1 cellular context compared by ENCODE assay signal in genomic region chr5:173303878-173304590, GRCh38.
TF ChIP-seq lines count a peak whose summit lies in the region.

No MANE protein-coding gene starts in this region.

TF ChIP-seq in K562, 482 proteins besides CTCF, POLR2A, EP300 and RAD21 (continued from another document and continues in another):
- no peak for TF ChIP-seq ZBTB40 (IDR thresholded peaks at IDR 0.05)
- TF ChIP-seq ZBTB40 (CRISPR knock-in tag; IDR thresholded peaks at IDR 0.05): no peak
- TF ChIP-seq NFYB (IDR thresholded peaks at IDR 0.05; ENCODE audit: extremely low read depth, insufficient read length): no peak
- TF ChIP-seq MAZ (CRISPR knock-in tag; conservative IDR thresholded peaks at IDR 0.05 in 1 of 2, IDR thresholded peaks at IDR 0.05 in 1 of 2): no peak
- no peak for TF ChIP-seq CGGBP1 (CRISPR knock-in tag; IDR thresholded peaks at IDR 0.05)
- no peak for TF ChIP-seq TGIF2 (CRISPR knock-in tag; IDR thresholded peaks at IDR 0.05)
- no peak for TF ChIP-seq TAL1 (IDR thresholded peaks at IDR 0.05)
- TF ChIP-seq TOE1 (IDR thresholded peaks at IDR 0.05; ENCODE audit: borderline replicate concordance): 0 out of 2 replicates have a peak, but pooled peaks have one; percentile 30
- TF ChIP-seq TOE1 (CRISPR knock-in tag; IDR thresholded peaks at IDR 0.05; ENCODE audit: borderline replicate concordance, low read depth): no peak
- no peak for TF ChIP-seq IRF1 (CRISPR knock-in tag; IDR thresholded peaks at IDR 0.05; ENCODE audit: borderline replicate concordance)
- no peak for TF ChIP-seq NELFE (IDR thresholded peaks at IDR 0.05; ENCODE audit: insufficient read depth, insufficient read length)
- TF ChIP-seq FOXA3 (CRISPR knock-in tag; conservative IDR thresholded peaks at IDR 0.05 in 1 of 2, IDR thresholded peaks at IDR 0.05 in 1 of 2): peak in 1 of 2 experiments; percentile 79; a peak in 1 of 4 replicates
- no peak for TF ChIP-seq NR3C1 (CRISPR knock-in tag; IDR thresholded peaks at IDR 0.05)
- TF ChIP-seq MBD1 (CRISPR knock-in tag; IDR thresholded peaks at IDR 0.05): no peak
- no peak for TF ChIP-seq COPS2 (conservative IDR thresholded peaks at IDR 0.05)
- TF ChIP-seq ZNF717 (CRISPR knock-in tag; IDR thresholded peaks at IDR 0.05): no peak
- TF ChIP-seq ATF2 (CRISPR knock-in tag; IDR thresholded peaks at IDR 0.05): no peak
- no peak for TF ChIP-seq NCOA4 (IDR thresholded peaks at IDR 0.05; ENCODE audit: partially characterized antibody)
- peak; percentile 55 to 65; a peak in 2 of 4 replicates for TF ChIP-seq KDM1A (IDR thresholded peaks at IDR 0.05)
- no peak for TF ChIP-seq GTF2F1 (IDR thresholded peaks at IDR 0.05; ENCODE audit: low read depth, low read length)
- no peak for TF ChIP-seq TFAM (CRISPR knock-in tag; conservative IDR thresholded peaks at IDR 0.05)
- TF ChIP-seq RBM15 (IDR thresholded peaks at IDR 0.05; ENCODE audit: insufficient read depth, low read length): no peak
- no peak for TF ChIP-seq SAP30 (IDR thresholded peaks at IDR 0.05; ENCODE audit: borderline replicate concordance, insufficient read depth, low read depth, low read length, poor library complexity, severe bottlenecking)
- no peak for TF ChIP-seq ATF4 (CRISPR knock-in tag; IDR thresholded peaks at IDR 0.05)
- no peak for TF ChIP-seq RFX1 (IDR thresholded peaks at IDR 0.05)
- no peak for TF ChIP-seq SMAD4 (CRISPR knock-in tag; conservative IDR thresholded peaks at IDR 0.05)
- no peak for TF ChIP-seq ZNF12 (CRISPR knock-in tag; IDR thresholded peaks at IDR 0.05)
- peak; percentile 27; the same call in 1 of the 2 replicates for TF ChIP-seq HDAC2 (IDR thresholded peaks at IDR 0.05)
- no peak for TF ChIP-seq FOXO4 (CRISPR knock-in tag; IDR thresholded peaks at IDR 0.05)
- no peak for TF ChIP-seq SLC30A9 (CRISPR knock-in tag; IDR thresholded peaks at IDR 0.05)
- no peak for TF ChIP-seq KLF6 (CRISPR knock-in tag; IDR thresholded peaks at IDR 0.05; ENCODE audit: borderline replicate concordance)
- no peak for TF ChIP-seq ZC3H11A (IDR thresholded peaks at IDR 0.05; ENCODE audit: low read depth, low read length)
- TF ChIP-seq BRF1 (IDR thresholded peaks at IDR 0.05; ENCODE audit: borderline replicate concordance, extremely low read depth, insufficient read length): no peak
- no peak for TF ChIP-seq HMG20B (CRISPR knock-in tag; IDR thresholded peaks at IDR 0.05)
- TF ChIP-seq HNRNPL (IDR thresholded peaks at IDR 0.05; ENCODE audit: low read depth, low read length): no peak
- TF ChIP-seq ARNT (IDR thresholded peaks at IDR 0.05): no peak
- TF ChIP-seq TSC22D4 (tag; IDR thresholded peaks at IDR 0.05): no peak
- TF ChIP-seq TBP (optimal IDR thresholded peaks at IDR 0.05; ENCODE audit: low read depth, low read length): no peak
- TF ChIP-seq ARID1B (IDR thresholded peaks at IDR 0.05): peak; percentile 70; the same call in 1 of the 2 replicates
- peak; percentile 51 for TF ChIP-seq PKNOX1 (IDR thresholded peaks at IDR 0.05)
- no peak for TF ChIP-seq SPI1 (IDR thresholded peaks at IDR 0.05; ENCODE audit: borderline replicate concordance, low read depth, low read length)
- no peak for TF ChIP-seq ZBTB34 (CRISPR knock-in tag; IDR thresholded peaks at IDR 0.05)
- no peak for TF ChIP-seq E2F4 (CRISPR knock-in tag; IDR thresholded peaks at IDR 0.05; ENCODE audit: low read depth)
- TF ChIP-seq ZFPM2 (CRISPR knock-in tag; IDR thresholded peaks at IDR 0.05): no peak
